Comparison of ENCODE assay signal across 28 cellular contexts in genomic region chr12:59097876-59098275, GRCh38.
"Had no signal": no experiment of that assay in that cellular context is flagged by ENCODE, and none has a peak within 500 bp of the region (broad histone marks: within the 10 kb centered on the region; RNA-seq: fewer than 3 reads in every experiment).

No MANE protein-coding gene starts in this region.

- H3K4me1 ChIP-seq: ascending aorta had no signal

- H3K27ac ChIP-seq: ascending aorta, VCaP had no signal

- ATAC-seq: activated CD4-positive, alpha-beta T cell treated with anti-CD3 and anti-CD28 coated beads for 36 hours; activated CD8-positive, alpha-beta memory T cell treated with anti-CD3 and anti-CD28 coated beads, Interleukin-2, amount 10 ng/mL, durations not matched to agents 7 days and 5 days; activated CD8-positive, alpha-beta T cell treated with anti-CD3 and anti-CD28 coated beads, Interleukin-2, amount 10 ng/mL, durations not matched to agents 7 days and 5 days; activated naive CD8-positive, alpha-beta T cell treated with anti-CD3 and anti-CD28 coated beads, Interleukin-2, amount 50 U/mL, for 24 hours had no signal

- H3K36me3 ChIP-seq: ascending aorta had no signal

- H3K27me3 ChIP-seq: ascending aorta had no signal

- H3K4me3 ChIP-seq: ascending aorta had no signal

- DNase-seq: activated B cell treated with CpG ODN at 0.5 μM for 24 hours; activated CD4-positive, alpha-beta memory T cell treated with anti-CD3 and anti-CD28 coated beads, Interleukin-2, amount 10 ng/mL, durations not matched to agents 7 days and 5 days; activated CD4-positive, alpha-beta T cell treated with anti-CD3 and anti-CD28 coated beads for 36 hours; activated CD4-positive, alpha-beta T cell treated with anti-CD3 and anti-CD28 coated beads for 48 hours; activated CD4-positive, alpha-beta T cell treated with anti-CD3 and anti-CD28 coated beads, Interleukin-2, amount 10 ng/mL, durations not matched to agents 7 days and 5 days; activated CD4-positive, alpha-beta T cell treated with anti-CD3 and anti-CD28 coated beads, Interleukin-2, amount 50 U/mL, for 48 hours; activated CD4-positive, CD25-positive, alpha-beta regulatory T cell treated with anti-CD3 and anti-CD28 coated beads, Interleukin-2, amount 50 U/mL, for 72 hours; activated CD8-positive, alpha-beta memory T cell treated with anti-CD3 and anti-CD28 coated beads for 24 hours; activated CD8-positive, alpha-beta memory T cell treated with anti-CD3 and anti-CD28 coated beads, Interleukin-2, amount 10 ng/mL, durations not matched to agents 7 days and 5 days; activated CD8-positive, alpha-beta memory T cell treated with anti-CD3 and anti-CD28 coated beads, Interleukin-2, amount 50 U/mL, for 48 hours; activated CD8-positive, alpha-beta T cell treated with anti-CD3 and anti-CD28 coated beads, Interleukin-2, amount 10 ng/mL, durations not matched to agents 7 days and 5 days; activated effector memory CD4-positive, alpha-beta T cell treated with Interleukin-2 at 50 U/mL for 16 hours; activated gamma-delta T cell; activated naive CD4-positive, alpha-beta T cell treated with anti-CD3 and anti-CD28 coated beads, Interleukin-2, amount 10 ng/mL, durations not matched to agents 7 days and 5 days; activated naive CD4-positive, alpha-beta T cell treated with Interleukin-2 at 50 U/mL for 16 hours; activated naive CD8-positive, alpha-beta T cell treated with anti-CD3 and anti-CD28 coated beads, Interleukin-2, amount 10 ng/mL, durations not matched to agents 7 days and 5 days; activated naive CD8-positive, alpha-beta T cell treated with anti-CD3 and anti-CD28 coated beads, Interleukin-2, amount 50 U/mL, for 24 hours; activated T-cell treated with anti-CD3 and anti-CD28 coated beads, Interleukin-2, amount 50 U/mL, for 24 hours; activated T-cell treated with anti-CD3 and anti-CD28 coated beads, Interleukin-2, amount 50 U/mL, for 48 hours; amygdala; anterior cingulate cortex; central memory CD4-positive, alpha-beta T cell; T-helper 1 cell; T-helper 2 cell; T-helper 9 cell had no signal

- H3K9me3 ChIP-seq: ascending aorta had no signal

- FAIRE-seq: TTC549 had no signal
